ENCODE assay signal across 23 cellular contexts in the genomic region with DNA sequence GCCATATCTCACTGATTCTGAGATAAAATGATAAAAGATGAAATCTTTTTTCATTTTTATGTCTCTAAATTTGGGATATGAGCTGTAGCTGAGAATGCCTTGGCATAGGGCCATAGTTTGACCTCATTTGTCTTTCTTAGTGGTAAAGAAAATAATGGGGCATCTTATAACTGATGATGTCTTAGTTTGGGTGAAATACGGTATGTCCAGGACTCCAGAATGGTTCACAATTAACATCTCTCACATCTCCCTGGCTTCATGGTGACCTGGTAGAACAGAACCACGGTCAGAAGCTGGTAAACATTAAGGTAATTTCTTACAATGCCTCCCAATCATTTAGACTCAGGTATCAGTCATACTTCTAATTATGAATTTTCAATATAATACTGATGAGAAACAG.
"Had no signal": no experiment of that assay in that cellular context is flagged by ENCODE, and none has a peak within 500 bp of the region (broad histone marks: within the 10 kb centered on the region; RNA-seq: fewer than 3 reads in every experiment).

No MANE protein-coding gene starts in this region.

- H3K4me3 ChIP-seq: colonic mucosa, coronary artery, dorsolateral prefrontal cortex, esophagus muscularis mucosa, esophagus squamous epithelium, gastrocnemius medialis, gastroesophageal sphincter, heart left ventricle, heart right ventricle had no signal

- H3K36me3 ChIP-seq: colonic mucosa, esophagus muscularis mucosa, esophagus squamous epithelium, gastrocnemius medialis, gastroesophageal sphincter, heart left ventricle, heart right ventricle had no signal

- H3K4me1 ChIP-seq: colonic mucosa, esophagus muscularis mucosa, esophagus squamous epithelium, foreskin keratinocyte, gastrocnemius medialis, gastroesophageal sphincter, heart left ventricle, heart right ventricle had no signal

- H3K27ac ChIP-seq: colonic mucosa, coronary artery, dorsolateral prefrontal cortex, epithelial cell of prostate, esophagus muscularis mucosa, esophagus squamous epithelium, foreskin keratinocyte, gastrocnemius medialis, gastroesophageal sphincter, heart left ventricle, heart right ventricle had no signal

- H3K9me3 ChIP-seq: colonic mucosa, esophagus squamous epithelium, gastrocnemius medialis, gastroesophageal sphincter, heart left ventricle, heart right ventricle had no signal

- ATAC-seq: effector memory CD8-positive, alpha-beta T cell; esophagus mucosa; foreskin keratinocyte; gastrocnemius medialis; gastroesophageal sphincter; heart left ventricle; heart right ventricle had no signal

- H3K27me3 ChIP-seq: colonic mucosa, esophagus muscularis mucosa, esophagus squamous epithelium, foreskin keratinocyte, gastrocnemius medialis, gastroesophageal sphincter, heart left ventricle, heart right ventricle had no signal

- DNase-seq: colonic mucosa; cortex of kidney; dorsolateral prefrontal cortex; effector CD4-positive, alpha-beta T cell; effector CD8-positive, alpha-beta T cell; effector memory CD4-positive, alpha-beta T cell; effector memory CD8-positive, alpha-beta T cell; endodermal cell; erythroblast; esophagus squamous epithelium; foreskin fibroblast; foreskin keratinocyte; foreskin melanocyte; gastrocnemius medialis; glutamatergic neuron; head of caudate nucleus; heart left ventricle; heart right ventricle had no signal
